ENCODE assay signal across 17 cellular contexts in genomic region chr3:52015431-52016256, GRCh38. TPM values are rescaled to one million over a fixed set of nuclear protein-coding genes. Genes with fewer than 3 reads are reported as not detected.
DNase-seq lines count a peak whose midpoint lies in the region; TF ChIP-seq lines count a peak whose summit lies in the region.
"Had no signal": no experiment of that assay in that cellular context is flagged by ENCODE, and none has a peak within 500 bp of the region (broad histone marks: within the 10 kb centered on the region; RNA-seq: fewer than 3 reads in every experiment).

No MANE protein-coding gene starts in this region.

- peaks cover 3% of the 10 kb centered on the region for H3K27me3 Mint-ChIP-seq in glutamatergic neuron (ENCODE audit: unreplicated experiment)
- H3K27me3 Mint-ChIP-seq: activated naive CD4-positive, alpha-beta T cell treated with anti-CD3 and anti-CD28 coated beads, Interleukin-2, amount 50 U/mL, for 24 hours; naive thymus-derived CD8-positive, alpha-beta T cell; type B pancreatic cell had no signal

- H3K4me3 Mint-ChIP-seq in glutamatergic neuron (ENCODE audit: unreplicated experiment): peak overlapping the region; percentile 64
- H3K4me3 Mint-ChIP-seq: activated naive CD4-positive, alpha-beta T cell treated with anti-CD3 and anti-CD28 coated beads, Interleukin-2, amount 50 U/mL, for 24 hours; naive thymus-derived CD8-positive, alpha-beta T cell; type B pancreatic cell had no signal

- H3K9ac ChIP-seq in Karpas-422 (ENCODE audit: low read length) (peak overlapping the region; percentile 47), colonic mucosa (ENCODE audit: low read depth in 2 of 2, low read length in 2 of 2) (no peak overlapping the region)

- H3K4me2 ChIP-seq in Karpas-422 (ENCODE audit: low read depth, low read length, poor library complexity, severe bottlenecking): peak overlapping the region; percentile 41
- H3K4me2 ChIP-seq: PC-9 had no signal

- no peak overlapping the region; the same call in 1 of the 2 replicates for H3K4me3 ChIP-seq in Karpas-422 (ENCODE audit: low read length)
- H3K4me3 ChIP-seq in colonic mucosa: no peak overlapping the region
- H3K4me3 ChIP-seq: PC-9, prostate gland had no signal

- H3K36me3 Mint-ChIP-seq in glutamatergic neuron (ENCODE audit: unreplicated experiment): no peaks in the 10 kb centered on the region
- H3K36me3 Mint-ChIP-seq: activated naive CD4-positive, alpha-beta T cell treated with anti-CD3 and anti-CD28 coated beads, Interleukin-2, amount 50 U/mL, for 24 hours; naive thymus-derived CD8-positive, alpha-beta T cell; type B pancreatic cell had no signal

- DNase-seq in Karpas-422 (no peak), NCI-H69 (lab: John Stamatoyannopoulos, UW) (peak; percentile 93), glutamatergic neuron (no peak), GM20000 (ENCODE audit: low spot score) (no peak), colonic mucosa (no peak)
- no peak for DNase-seq in stimulated activated naive CD4-positive, alpha-beta T cell treated with Interleukin-2 at 50 U/mL for 16 hours (lab: John Stamatoyannopoulos, UW)
- DNase-seq: activated CD4-positive, alpha-beta T cell treated with anti-CD3 and anti-CD28 coated beads, Interleukin-2, amount 50 U/mL, for 4 hours; AML-193; GDM1; naive thymus-derived CD8-positive, alpha-beta T cell; NCI-H510A treated with DMSO at 0.1 percent for 48 hours; PC-9; stimulated activated CD4-positive, alpha-beta T cell treated with anti-CD3 and anti-CD28 coated beads, Interleukin-12 subunit alpha, Interleukin-12 subunit beta, amount 100 ng/mL, for 4 hours; stimulated activated naive CD4-positive, alpha-beta T cell had no signal

- H3K9me3 Mint-ChIP-seq in glutamatergic neuron (ENCODE audit: unreplicated experiment): peaks cover 6% of the 10 kb centered on the region
- H3K9me3 Mint-ChIP-seq: activated naive CD4-positive, alpha-beta T cell treated with anti-CD3 and anti-CD28 coated beads, Interleukin-2, amount 50 U/mL, for 24 hours; type B pancreatic cell had no signal

- peak overlapping the region; percentile 40 for H3K27ac Mint-ChIP-seq in glutamatergic neuron (ENCODE audit: unreplicated experiment)
- H3K27ac Mint-ChIP-seq: activated naive CD4-positive, alpha-beta T cell treated with anti-CD3 and anti-CD28 coated beads, Interleukin-2, amount 50 U/mL, for 24 hours; type B pancreatic cell had no signal

- H2AFZ ChIP-seq in Karpas-422 (ENCODE audit: low read length): peak overlapping the region; percentile 62; the same call in 1 of the 2 replicates
- H2AFZ ChIP-seq: PC-9 had no signal

- H3K27me3 ChIP-seq in Karpas-422 (ENCODE audit: low read length): no peaks in the 10 kb centered on the region
- H3K27me3 ChIP-seq in colonic mucosa: no peaks in the 10 kb centered on the region

- peaks cover 17% of the 10 kb centered on the region for H3K4me1 Mint-ChIP-seq in glutamatergic neuron (ENCODE audit: low read depth, unreplicated experiment)
- H3K4me1 Mint-ChIP-seq: activated naive CD4-positive, alpha-beta T cell treated with anti-CD3 and anti-CD28 coated beads, Interleukin-2, amount 50 U/mL, for 24 hours; naive thymus-derived CD8-positive, alpha-beta T cell had no signal

- H3K9me2 ChIP-seq in Karpas-422 (replicated peaks; ENCODE audit: insufficient read depth, low read length): no peaks in the 10 kb centered on the region

- intact Hi-C loops in colonic mucosa (cut with DNase I): no loop called here

- H3K36me3 ChIP-seq in Karpas-422 (ENCODE audit: insufficient read depth, low read length) (no peaks in the 10 kb centered on the region), colonic mucosa (no peaks in the 10 kb centered on the region)
- H3K36me3 ChIP-seq: prostate gland had no signal

- no peaks in the 10 kb centered on the region for H4K20me1 ChIP-seq in Karpas-422 (ENCODE audit: insufficient read depth, low read depth, low read length)

- H3K9me3 ChIP-seq in Karpas-422 (ENCODE audit: low read length): no peaks in the 10 kb centered on the region
- no peaks in the 10 kb centered on the region for H3K9me3 ChIP-seq in colonic mucosa
- H3K9me3 ChIP-seq: prostate gland had no signal

- peaks cover 20% of the 10 kb centered on the region for H3K4me1 ChIP-seq in Karpas-422 (ENCODE audit: low read length)
- no peaks in the 10 kb centered on the region for H3K4me1 ChIP-seq in colonic mucosa
- H3K4me1 ChIP-seq: prostate gland had no signal

- no peak overlapping the region for H3K27ac ChIP-seq in Karpas-422 (ENCODE audit: low read length)
- H3K27ac ChIP-seq in colonic mucosa: no peak overlapping the region
- H3K27ac ChIP-seq: PC-9, prostate gland had no signal

- TF ChIP-seq CTCF in glutamatergic neuron (IDR thresholded peaks at IDR 0.05; ENCODE audit: partially characterized antibody, unreplicated experiment): no peak
- no peak for TF ChIP-seq CTCF in GM20000 (IDR thresholded peaks at IDR 0.05; ENCODE audit: extremely low read depth, missing control alignments)
- no peak for TF ChIP-seq CTCF in colonic mucosa (IDR thresholded peaks at IDR 0.05)

- no peaks in the 10 kb centered on the region for H3K79me2 ChIP-seq in Karpas-422 (ENCODE audit: low read length)

RNA-seq across cellular contexts. Expression of gene RPL29, which starts 19.9 kb away (rescaled TPM):
- 2,656 and 3,245 TPM in 2 replicates for total RNA-seq in Karpas-422 (2014; rRNA removed; shearing (Covaris generic); ENCODE audit: low replicate concordance)
- total RNA-seq in glutamatergic neuron (ENCODE audit: unreplicated experiment) (588 TPM), colonic mucosa (1,000 to 10,000 TPM; 1,051 to 1,273 TPM)

RNA-seq across cellular contexts. Expression of gene ACY1, which starts 32.3 kb away (rescaled TPM):
- total RNA-seq in Karpas-422 (2014; rRNA removed; shearing (Covaris generic); ENCODE audit: low replicate concordance): 71.0 and 97.0 TPM in 2 replicates
- total RNA-seq in glutamatergic neuron (ENCODE audit: unreplicated experiment) (13.2 TPM), colonic mucosa (100 to 1,000 TPM; 137 to 153 TPM)

RNA-seq across cellular contexts. Expression of gene DUSP7, which starts 40.7 kb away (rescaled TPM):
- total RNA-seq in Karpas-422 (2014; rRNA removed; shearing (Covaris generic); ENCODE audit: low replicate concordance): 11.1 and 21.2 TPM in 2 replicates
- total RNA-seq in glutamatergic neuron (ENCODE audit: unreplicated experiment) (9.5 TPM), colonic mucosa (1 to 10 TPM; 9.5 to 9.8 TPM)

RNA-seq across cellular contexts. Expression of gene ABHD14A, which starts 40.8 kb away (rescaled TPM):
- total RNA-seq in Karpas-422 (2014; rRNA removed; shearing (Covaris generic); ENCODE audit: low replicate concordance): 36.9 and 58.2 TPM in 2 replicates
- total RNA-seq in glutamatergic neuron (ENCODE audit: unreplicated experiment) (12.7 TPM), colonic mucosa (1 to 10 TPM; 7.4 to 9.6 TPM)

RNA-seq across cellular contexts. Expression of gene ABHD14B, which starts 41.8 kb away (rescaled TPM):
- total RNA-seq in Karpas-422 (2014; rRNA removed; shearing (Covaris generic); ENCODE audit: low replicate concordance): 104 and 118 TPM in 2 replicates
- 6.7 TPM for total RNA-seq in glutamatergic neuron (ENCODE audit: unreplicated experiment)
- total RNA-seq in colonic mucosa: 10 to 100 TPM; 64.9 to 72.2 TPM
